Comparison of ENCODE assay signal across 8 cellular contexts in genomic region chr19:10259162-10259905, GRCh38. TPM values are rescaled to one million over a fixed set of nuclear protein-coding genes. Genes with fewer than 3 reads are reported as not detected.
DNase-seq lines count a peak whose midpoint lies in the region; ATAC-seq and TF ChIP-seq lines count a peak whose summit lies in the region.

No MANE protein-coding gene starts in this region.

- intact Hi-C loops in PC-9 (cut with micrococcal nuclease; ENCODE audit: unreplicated experiment), result loop anchor here (1.0 to 5.0 kb wide), 2 partner anchors 130 to 218 kb away; no protein-coding TSS in a partner anchor

- H3K4me3 ChIP-seq in PC-9 (no peak overlapping the region), fibroblast of lung (replicated peaks in 1 of 4; ENCODE audit: control extremely low read depth in 1 of 4, insufficient read depth in 1 of 4, low read depth in 3 of 4, low read length in 4 of 4) (no peak overlapping the region)

- no peak overlapping the region for H3K4me3 Mint-ChIP-seq in nephron progenitor cell

- peaks cover 49% of the 10 kb centered on the region for H3F3A ChIP-seq in PC-9 (ENCODE audit: insufficient read depth, low read depth)

- no peaks in the 10 kb centered on the region for H3K9me2 ChIP-seq in PC-9 (ENCODE audit: insufficient read depth)

- H3K4me2 ChIP-seq in PC-9 (no peak overlapping the region), fibroblast of lung (ENCODE audit: extremely low read depth, insufficient read depth, low read length) (no peak overlapping the region)

- H3K27ac ChIP-seq in PC-9 (0 out of 2 replicates have a peak overlapping the region, but pooled peaks have one; percentile 5), fibroblast of lung (ENCODE audit: insufficient read depth, low read length) (no peak overlapping the region)

- peaks cover 29% of the 10 kb centered on the region for H3K36me3 Mint-ChIP-seq in nephron progenitor cell (ENCODE audit: low read depth)

- POLR2A ChIA-PET in PC-9 (lab: Charles Lee; ENCODE audit: unreplicated experiment), result interaction anchor here (0.5 to 0.6 kb wide), 3 partner anchors 17 to 433 kb away, joined by 3 to 22 read pairs (median 3); no protein-coding TSS in a partner anchor

- H3K9ac ChIP-seq in fibroblast of lung (ENCODE audit: insufficient read depth, low read length), result no peak overlapping the region

- ATAC-seq in HG02970 (IDR thresholded peaks at IDR 0.05; ENCODE audit: low FRiP score, unreplicated experiment), result no peak

- BruUV-seq in PC-9 (replicated peaks; lab: Mats Ljungman, UMichigan), result no TSS peak

- H3K27ac Mint-ChIP-seq in nephron progenitor cell, result no peak overlapping the region

- H2AFZ ChIP-seq in PC-9, result no peak overlapping the region
- no peak overlapping the region for H2AFZ ChIP-seq in fibroblast of lung (ENCODE audit: low read length)

- no peaks in the 10 kb centered on the region for H3K9me3 ChIP-seq in PC-9 (ENCODE audit: insufficient read depth, low read depth)
- H3K9me3 ChIP-seq in fibroblast of lung (ENCODE audit: control insufficient read depth, insufficient read depth, low read depth, low read length), result no peaks in the 10 kb centered on the region

- H3K4me1 ChIP-seq in PC-9 (replicated peaks; ENCODE audit: insufficient read depth) (peaks cover 18% of the 10 kb centered on the region), fibroblast of lung (ENCODE audit: control insufficient read depth, extremely low read depth, insufficient read depth, low read length) (no peaks in the 10 kb centered on the region)

- TF ChIP-seq CTCF in PC-9 (conservative IDR thresholded peaks at IDR 0.05) (peak; percentile 89), fibroblast of lung (conservative IDR thresholded peaks at IDR 0.05 in 1 of 2, IDR thresholded peaks at IDR 0.05 in 1 of 2; ENCODE audit: low read depth in 1 of 2, low read length in 2 of 2) (peak; percentile 75 to 77), nephron progenitor cell (IDR thresholded peaks at IDR 0.05) (peak; percentile 77)

- H3K4me1 Mint-ChIP-seq in nephron progenitor cell, result no peaks in the 10 kb centered on the region

- H3K27me3 ChIP-seq in PC-9 (ENCODE audit: insufficient read depth, low read depth), result no peaks in the 10 kb centered on the region
- H3K27me3 ChIP-seq in fibroblast of lung (ENCODE audit: control insufficient read depth, insufficient read depth, low read length), result no peaks in the 10 kb centered on the region

- DNase-seq in COLO829 (ENCODE audit: low spot score) (peak; percentile 47), PC-9 (peak; percentile 83 to 86), activated T-cell treated with anti-CD3 and anti-CD28 coated beads for 48 hours (ENCODE audit: low read depth) (peak; percentile 90), fibroblast of lung (ENCODE audit: low read depth in 2 of 2) (peak; percentile 75 to 80), nephron progenitor cell (peak; percentile 94)
- peak; percentile 95 for DNase-seq in stimulated activated naive CD4-positive, alpha-beta T cell treated with Interleukin-2 at 50 U/mL for 16 hours (lab: John Stamatoyannopoulos, UW)

- no peaks in the 10 kb centered on the region for H3K9me3 Mint-ChIP-seq in nephron progenitor cell

- peak; percentile 64 for TF ChIP-seq RAD21 in Ishikawa (IDR thresholded peaks at IDR 0.05; ENCODE audit: low read depth)

- no peak for TF ChIP-seq EP300 in Ishikawa (IDR thresholded peaks at IDR 0.05; ENCODE audit: borderline replicate concordance)

- peaks cover 9% of the 10 kb centered on the region for H3K27me3 Mint-ChIP-seq in nephron progenitor cell (ENCODE audit: low read depth, poor library complexity)

- 0 out of 2 replicates have a peak, but pooled peaks cover 3% of the 10 kb centered on the region for H4K20me1 ChIP-seq in PC-9 (ENCODE audit: insufficient read depth)
- H4K20me1 ChIP-seq in fibroblast of lung (ENCODE audit: control insufficient read depth, extremely low read depth, insufficient read depth, low read length), result no peaks in the 10 kb centered on the region

- H3K36me3 ChIP-seq in PC-9 (ENCODE audit: low read depth) (peaks cover 6% of the 10 kb centered on the region; the same call in 1 of the 2 replicates), fibroblast of lung (ENCODE audit: control insufficient read depth, insufficient read depth, low read length) (peaks cover 21% of the 10 kb centered on the region)

- peaks cover under 1% of the 10 kb centered on the region; the same call in 1 of the 2 replicates for H3K79me2 ChIP-seq in PC-9 (ENCODE audit: low read depth)
- no peaks in the 10 kb centered on the region for H3K79me2 ChIP-seq in fibroblast of lung (ENCODE audit: control insufficient read depth, insufficient read depth, low read length)

- CTCF ChIA-PET in PC-9 (lab: Charles Lee), result interaction anchor here (0.5 to 3.2 kb wide), 19 partner anchors 10 to 640 kb away, joined by 3 to 30 read pairs (median 5); partner anchors contain the start of genes ICAM1, ICAM5 and TYK2

TF ChIP-seq in Ishikawa, 13 proteins besides CTCF, POLR2A, EP300 and RAD21:
- TF ChIP-seq TAF1 (IDR thresholded peaks at IDR 0.05; ENCODE audit: low read depth) (no peak), MAX (IDR thresholded peaks at IDR 0.05) (no peak), REST (IDR thresholded peaks at IDR 0.05; ENCODE audit: low read depth) (no peak), EGR1 (IDR thresholded peaks at IDR 0.05) (no peak)

RNA-seq across cellular contexts. Expression of gene MRPL4, which starts 7.3 kb away (rescaled TPM):
- total RNA-seq in PC-9 (2021), result 96.4 and 98.2 TPM in 2 replicates
- 16.7 and 17.2 TPM in 2 replicates for total RNA-seq in fibroblast of lung
- polyA plus RNA-seq in fibroblast of lung, result 25.7 and 40.4 TPM in 2 replicates
- 43.0 and 81.5 TPM in 2 replicates for polyA plus RNA-seq in fibroblast of lung (2012)
- 56.0 and 70.5 TPM in 2 replicates for polyA minus RNA-seq in fibroblast of lung (ENCODE audit: low replicate concordance)

RNA-seq across cellular contexts. Expression of gene ICAM1, which starts 11.6 kb away (rescaled TPM):
- total RNA-seq in PC-9 (2021) (23.8 and 32.9 TPM in 2 replicates), fibroblast of lung (8.9 and 15.9 TPM in 2 replicates)
- polyA plus RNA-seq in fibroblast of lung, result 6.9 and 15.2 TPM in 2 replicates
- polyA plus RNA-seq in fibroblast of lung (2012), result 5.6 and 12.0 TPM in 2 replicates
- polyA minus RNA-seq in fibroblast of lung (ENCODE audit: low replicate concordance), result 11.0 and 23.5 TPM in 2 replicates

RNA-seq across cellular contexts. Expression of gene ICAM4, which starts 27.4 kb away (rescaled TPM):
- total RNA-seq in PC-9 (2021) (0.52 and 0.68 TPM in 2 replicates), fibroblast of lung (1.8 and 4.1 TPM in 2 replicates)
- polyA plus RNA-seq in fibroblast of lung, result 0.42 and 0.58 TPM in 2 replicates
- polyA plus RNA-seq in fibroblast of lung (2012), result 0.61 and 0.83 TPM in 2 replicates
- not detected in 2 replicates for polyA minus RNA-seq in fibroblast of lung (ENCODE audit: low replicate concordance)

RNA-seq across cellular contexts. Expression of gene S1PR2, which starts 28.2 kb away (rescaled TPM):
- total RNA-seq in PC-9 (2021) (6.9 and 7.3 TPM in 2 replicates), fibroblast of lung (25.9 and 39.3 TPM in 2 replicates)
- 29.6 and 30.4 TPM in 2 replicates for polyA plus RNA-seq in fibroblast of lung
- 22.5 and 27.3 TPM in 2 replicates for polyA plus RNA-seq in fibroblast of lung (2012)
- polyA minus RNA-seq in fibroblast of lung (ENCODE audit: low replicate concordance), result 115 and 131 TPM in 2 replicates

RNA-seq across cellular contexts. Expression of gene ICAM5, which starts 30.4 kb away (rescaled TPM):
- total RNA-seq in PC-9 (2021), result 19.2 and 24.0 TPM in 2 replicates
- 1.8 and 2.5 TPM in 2 replicates for total RNA-seq in fibroblast of lung
- 0.47 and 0.55 TPM in 2 replicates for polyA plus RNA-seq in fibroblast of lung
- 0.78 and 0.97 TPM in 2 replicates for polyA plus RNA-seq in fibroblast of lung (2012)
- polyA minus RNA-seq in fibroblast of lung (ENCODE audit: low replicate concordance), result 0.07 and 1.2 TPM in 2 replicates
